ENCODE assay signal across 18 cellular contexts in the genomic region with DNA sequence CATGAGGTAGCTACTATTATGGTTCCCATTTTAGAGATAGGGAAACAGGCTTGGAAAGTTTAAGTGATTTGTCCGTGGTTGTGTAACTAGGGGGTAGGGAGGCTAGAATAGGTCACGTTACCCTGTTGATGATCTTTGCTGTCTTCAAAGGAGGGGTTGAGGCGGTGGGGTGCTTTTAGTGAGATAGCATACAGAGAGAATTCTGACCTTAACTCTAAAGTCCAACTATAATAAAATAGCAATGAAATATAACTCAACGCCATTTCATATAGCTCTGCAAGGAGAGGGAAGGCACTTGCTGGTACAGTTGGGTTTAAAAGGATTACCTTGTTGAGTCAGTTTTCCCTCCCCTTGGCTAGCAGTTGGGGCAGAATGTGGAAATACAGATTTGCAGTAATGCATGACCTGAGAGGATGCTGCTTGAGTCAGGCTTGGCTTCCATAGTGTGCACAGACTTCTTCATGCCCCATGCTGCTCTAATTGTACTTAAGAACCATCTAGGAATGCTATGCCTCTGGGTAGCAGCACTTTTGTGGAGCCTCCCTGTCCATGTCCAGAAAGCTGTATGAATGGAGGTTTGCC.
"Had no signal": no experiment of that assay in that cellular context is flagged by ENCODE, and none has a peak within 500 bp of the region (broad histone marks: within the 10 kb centered on the region; RNA-seq: fewer than 3 reads in every experiment).

No MANE protein-coding gene starts in this region.

- H3K36me3 ChIP-seq: cardiac muscle cell, neutrophil, right atrium auricular region, sigmoid colon, suprapubic skin, tibial nerve, upper lobe of right lung had no signal

- H3K4me3 ChIP-seq: cardiac muscle cell, right atrium auricular region, sigmoid colon, skin epidermis, suprapubic skin, tibial nerve, upper lobe of right lung had no signal

- H3K9me3 ChIP-seq: neutrophil, suprapubic skin, upper lobe of right lung had no signal

- H3K4me3 Mint-ChIP-seq: naive thymus-derived CD8-positive, alpha-beta T cell had no signal

- H3K27ac ChIP-seq: cardiac muscle cell, neutrophil, upper lobe of right lung had no signal

- H3K27me3 ChIP-seq: cardiac muscle cell, neutrophil, right atrium auricular region, sigmoid colon, suprapubic skin, tibial nerve, upper lobe of right lung had no signal

- DNase-seq: dermis blood vessel endothelial cell; glutamatergic neuron; kidney; left cardiac atrium; naive thymus-derived CD8-positive, alpha-beta T cell; sigmoid colon; stimulated activated CD4-positive, alpha-beta T cell treated with anti-CD3 and anti-CD28 coated beads, Interleukin-12 subunit alpha, Interleukin-12 subunit beta, amount 100 ng/mL, for 4 hours; stimulated activated naive CD4-positive, alpha-beta T cell; upper lobe of right lung had no signal

- FAIRE-seq: colon, endothelial cell of umbilical vein, frontal cortex, kidney had no signal

- H3K27ac Mint-ChIP-seq: naive thymus-derived CD8-positive, alpha-beta T cell had no signal

- ATAC-seq: naive thymus-derived CD8-positive, alpha-beta T cell; upper lobe of right lung had no signal
